In the genomic region with DNA sequence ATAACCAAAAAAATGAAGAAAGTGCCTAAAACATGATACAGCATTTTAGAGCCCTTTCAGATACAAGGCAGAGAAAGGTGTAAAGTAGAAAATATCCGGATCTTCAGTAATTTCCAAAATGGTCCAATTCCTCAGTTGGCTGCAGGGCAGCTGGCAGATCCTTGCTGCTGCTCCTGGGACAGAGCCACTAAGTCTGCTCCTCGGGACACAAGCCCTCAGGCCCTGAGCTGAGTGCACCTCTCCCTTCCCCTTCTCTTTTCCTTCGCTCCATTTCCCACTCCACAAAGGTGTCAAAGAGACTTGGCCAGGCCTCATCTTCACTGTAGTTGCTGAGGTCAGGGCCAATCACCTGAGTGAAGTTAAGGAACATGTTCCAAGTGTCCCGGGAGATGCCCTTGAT, we compare ENCODE assay signal across 18 cellular contexts. TPM values are rescaled to one million over a fixed set of nuclear protein-coding genes. Genes with fewer than 3 reads are reported as not detected.
A peak's percentile ranks its signal among the peaks of the same experiment; 100 is the strongest.
DNase-seq lines count a peak whose midpoint lies in the region; ATAC-seq and TF ChIP-seq lines count a peak whose summit lies in the region.
"Had no signal": no experiment of that assay in that cellular context is flagged by ENCODE, and none has a peak within 500 bp of the region (broad histone marks: within the 10 kb centered on the region; RNA-seq: fewer than 3 reads in every experiment).

No MANE protein-coding gene starts in this region.

- TF ChIP-seq CTCF in dorsolateral prefrontal cortex (IDR thresholded peaks at IDR 0.05 in 54 of 56, conservative IDR thresholded peaks at IDR 0.05 in 2 of 56; ENCODE audit: low read depth in 1 of 56, partially characterized antibody in 56 of 56) (no peak), tibial artery (IDR thresholded peaks at IDR 0.05) (no peak)

- DNase-seq in adipocyte (ENCODE audit: low read depth) (no peak), dorsolateral prefrontal cortex (peak in 1 of 10 donors; percentile 20), left lobe of liver (ENCODE audit: low spot score) (no peak), tibial artery (no peak)
- DNase-seq: activated CD4-positive, alpha-beta T cell treated with anti-CD3 and anti-CD28 coated beads, Interleukin-2, amount 10 ng/mL, durations not matched to agents 7 days and 5 days; AML-193; central memory CD4-positive, alpha-beta T cell; COR-L47; NCI-H2171 treated with DMSO at 0.1 percent for 48 hours; NCI-H748 treated with DMSO at 0.1 percent for 48 hours; SHP77 treated with DMSO at 0.1 percent for 48 hours; stimulated activated CD8-positive, alpha-beta memory T cell treated with anti-CD3 and anti-CD28 coated beads, Interleukin-4, amount 100 ng/mL, for 48 hours had no signal

- H3K36me3 ChIP-seq in adipocyte (ENCODE audit: control insufficient read depth, insufficient read depth, low read length, severe bottlenecking) (peaks cover 73% of the 10 kb centered on the region), tibial artery (peaks cover 9 to 34% (median 24%) of the 10 kb centered on the region in 3 donors)
- H3K36me3 ChIP-seq: prostate gland had no signal

- H3K27me3 ChIP-seq in adipocyte (replicated peaks; ENCODE audit: control insufficient read depth, insufficient read depth, low read length) = no peaks in the 10 kb centered on the region
- no peaks in the 10 kb centered on the region for H3K27me3 ChIP-seq in dorsolateral prefrontal cortex
- no peaks in the 10 kb centered on the region for H3K27me3 ChIP-seq in tibial artery
- H3K27me3 ChIP-seq: hepatocyte had no signal

- H3K4me3 ChIP-seq in adipocyte (ENCODE audit: low read length) (no peak overlapping the region), dorsolateral prefrontal cortex (peak overlapping the region in 1 of 59 donors; percentile 24), tibial artery (no peak overlapping the region)
- H3K4me3 ChIP-seq: hepatocyte, prostate gland, thoracic aorta had no signal

- ATAC-seq in left lobe of liver (peak; percentile 38), GM18867 (IDR thresholded peaks at IDR 0.05; ENCODE audit: unreplicated experiment) (no peak), GM18858 (IDR thresholded peaks at IDR 0.05; ENCODE audit: unreplicated experiment) (no peak), GM19467 (IDR thresholded peaks at IDR 0.05; ENCODE audit: unreplicated experiment) (no peak)

- H3K27ac ChIP-seq in dorsolateral prefrontal cortex (peak overlapping the region in 47 of 59 donors; percentile 9 to 78 (median 54)), tibial artery (peak overlapping the region; percentile 63 to 67)
- H3K27ac ChIP-seq: hepatocyte, prostate gland had no signal

- H3K4me1 ChIP-seq in adipocyte (ENCODE audit: control insufficient read depth, insufficient read depth, low read length) = peaks cover 61% of the 10 kb centered on the region
- H3K4me1 ChIP-seq in tibial artery = peaks cover 6 to 81% (median 41%) of the 10 kb centered on the region in 4 donors
- H3K4me1 ChIP-seq: prostate gland had no signal

- intact Hi-C loops in dorsolateral prefrontal cortex (cut with DNase I) (no loop called here), tibial artery (cut with DNase I; ENCODE audit: low total_unique reads) (no loop called here)

- peak overlapping the region; percentile 18 for H3K9ac ChIP-seq in adipocyte (ENCODE audit: low read length)

- H3K9me3 ChIP-seq in adipocyte (ENCODE audit: control insufficient read depth, low read length) (no peaks in the 10 kb centered on the region), tibial artery (no peaks in the 10 kb centered on the region)
- H3K9me3 ChIP-seq: prostate gland, thoracic aorta had no signal

RNA-seq across cellular contexts. Expression of gene DCUN1D3, which starts 40.5 kb away (rescaled TPM):
- total RNA-seq in dorsolateral prefrontal cortex = 10 to 100 TPM in 119 of 120 experiments, 1 to 10 TPM in 1; 9.7 to 23.3 (median 14.8) TPM
- total RNA-seq in left lobe of liver = 15.0 TPM

RNA-seq across cellular contexts. Expression of gene LYRM1, which starts 40.9 kb away (rescaled TPM):
- total RNA-seq in dorsolateral prefrontal cortex (10 to 100 TPM; 15.4 to 38.4 (median 24.8) TPM), left lobe of liver (33.9 TPM)

RNA-seq across cellular contexts. Expression of gene REXO5, which starts 53.4 kb away (rescaled TPM):
- total RNA-seq in dorsolateral prefrontal cortex = 1 to 10 TPM; 1.6 to 9.0 (median 4.8) TPM
- 1.7 TPM for total RNA-seq in left lobe of liver

RNA-seq across cellular contexts. Expression of gene ERI2, which starts 53.4 kb away (rescaled TPM):
- total RNA-seq in dorsolateral prefrontal cortex = 10 to 100 TPM; 10.9 to 36.9 (median 19.8) TPM
- total RNA-seq in left lobe of liver = 15.6 TPM
